In genomic region chr15:89740137-89740536, GRCh38 we compare ENCODE assay signal across 10 cellular contexts. TPM values are rescaled to one million over a fixed set of nuclear protein-coding genes. Genes with fewer than 3 reads are reported as not detected.
DNase-seq lines count a peak whose midpoint lies in the region; ATAC-seq, FAIRE-seq and TF ChIP-seq lines count a peak whose summit lies in the region.
"Had no signal": no experiment of that assay in that cellular context is flagged by ENCODE, and none has a peak within 500 bp of the region (broad histone marks: within the 10 kb centered on the region; RNA-seq: fewer than 3 reads in every experiment).

No MANE protein-coding gene starts in this region.

- DNase-seq in NCI-H2107 treated with DMSO at 0.1 percent for 48 hours (lab: John Stamatoyannopoulos, UW; ENCODE audit: unreplicated experiment) = peak; percentile 37
- DNase-seq in NCI-H2107 (lab: John Stamatoyannopoulos, UW) = no peak
- DNase-seq in NCI-H345 treated with DMSO at 0.1 percent for 48 hours (lab: John Stamatoyannopoulos, UW; ENCODE audit: unreplicated experiment) = peak; percentile 37
- DNase-seq in WTC11 (ENCODE audit: low spot score) = peak; percentile 69
- peak; percentile 72 for DNase-seq in HepG2 (ENCODE audit: low spot score)
- peak; percentile 28 for DNase-seq in stimulated activated CD8-positive, alpha-beta memory T cell treated with anti-CD3 and anti-CD28 coated beads, Interleukin-12 subunit alpha, Interleukin-12 subunit beta, amount 100 ng/mL, for 1 hour (ENCODE audit: low read depth)

- in situ Hi-C loops in HepG2 (cut with HindIII; ENCODE audit: extremely low pct_ligation_motif_present, low pct_unique_long_range_greater_than_20kb) = loop anchor here (25.0 kb wide), 1 partner anchor 347 kb away; no protein-coding TSS in a partner anchor

- no peak for TF ChIP-seq POLR2A in HepG2 (IDR thresholded peaks at IDR 0.05; ENCODE audit: insufficient read depth in 1 of 2, low read depth in 2 of 2, low read length in 2 of 2)

- no peak overlapping the region for H3K27ac Mint-ChIP-seq in WTC11

- TF ChIP-seq CTCF in WTC11 (IDR thresholded peaks at IDR 0.05) (peak; percentile 93), HepG2 (CRISPR knock-in tag; IDR thresholded peaks at IDR 0.05) (peak; percentile 92)

- ATAC-seq in HG03097 (IDR thresholded peaks at IDR 0.05; ENCODE audit: low FRiP score, unreplicated experiment) = peak; percentile 76
- ATAC-seq in WTC11 = peak; percentile 97
- peak; percentile 88 for ATAC-seq in HepG2

- peak overlapping the region; percentile 48 for H3K4me2 ChIP-seq in HepG2 (ENCODE audit: low read depth, low read length)
- H3K4me2 ChIP-seq: BLaER1 had no signal

- H3K36me3 Mint-ChIP-seq in WTC11 = no peaks in the 10 kb centered on the region

- H3K9ac ChIP-seq in HepG2 (ENCODE audit: insufficient read depth, low read depth, low read length) = no peak overlapping the region
- H3K9ac ChIP-seq: BLaER1 had no signal

- FAIRE-seq in colon (lab: Jason Lieb, UNC) (peak; percentile 69), HepG2 (lab: Jason Lieb, UNC) (peak; percentile 94)

- H3K27me3 Mint-ChIP-seq in WTC11 (ENCODE audit: low read depth) = peaks cover 4% of the 10 kb centered on the region

- CTCF ChIA-PET in WTC11 (lab: Charles Lee) = interaction anchor here (0.5 to 2.4 kb wide), 30 partner anchors 8 to 494 kb away, joined by 3 to 33 read pairs (median 4); partner anchors contain the start of genes ANPEP, AP3S2, CIB1 and GDPGP1
- CTCF ChIA-PET in HepG2 (lab: Yijun Ruan, JAX; ENCODE audit: low intra/inter-chr PET ratio, low total read pairs) = interaction anchor here (1.0 to 3.1 kb wide), 3 partner anchors 133 to 148 kb away, joined by 5 to 26 read pairs (median 16); no protein-coding TSS in a partner anchor

- H2AFZ ChIP-seq in HepG2 (ENCODE audit: low read length) = no peak overlapping the region

- H4K20me1 ChIP-seq in HepG2 (ENCODE audit: insufficient read depth, low read length) = no peaks in the 10 kb centered on the region
- H4K20me1 ChIP-seq: BLaER1 had no signal

- POLR2A ChIA-PET in WTC11 (lab: Charles Lee) = no interaction called here
- POLR2A ChIA-PET in HepG2 (lab: Yijun Ruan, JAX) = interaction anchor here (1.5 kb wide), 1 partner anchor 11 kb away, joined by 3 read pairs; the partner anchor contains the start of gene MESP1

- no peaks in the 10 kb centered on the region for H3K9me3 ChIP-seq in HepG2 (ENCODE audit: low read length)
- H3K9me3 ChIP-seq: BLaER1 had no signal

- H3K4me3 Mint-ChIP-seq in WTC11 = no peak overlapping the region

- no peaks in the 10 kb centered on the region for H3K4me1 Mint-ChIP-seq in WTC11

- H3K4me1 ChIP-seq in HepG2 (ENCODE audit: insufficient read depth, low read length) = no peaks in the 10 kb centered on the region
- H3K4me1 ChIP-seq: BLaER1 had no signal

- 4% methylated on average over 3 of the region's 8 CpGs for WGBS in HepG2 (ENCODE audit: low lambda C conversion rate)

- H3K79me2 ChIP-seq in HepG2 (ENCODE audit: insufficient read depth, low read length) = no peaks in the 10 kb centered on the region

- TF ChIP-seq EP300 in HepG2 (IDR thresholded peaks at IDR 0.05; ENCODE audit: low read depth in 2 of 2, low read length in 2 of 2) = no peak
- no peak for TF ChIP-seq EP300 in HepG2 (CRISPR knock-in tag; IDR thresholded peaks at IDR 0.05; ENCODE audit: borderline replicate concordance)

- no peaks in the 10 kb centered on the region for H3K36me3 ChIP-seq in HepG2 (replicated peaks in 1 of 2; ENCODE audit: control insufficient read depth in 1 of 2, insufficient read depth in 2 of 2, low read length in 2 of 2)
- H3K36me3 ChIP-seq: BLaER1 had no signal

- H3K27ac ChIP-seq in HepG2 (ENCODE audit: extremely low read length, insufficient read depth, low read length) = no peak overlapping the region
- H3K27ac ChIP-seq: BLaER1 had no signal

- peak; percentile 84 for TF ChIP-seq RAD21 in HepG2 (CRISPR knock-in tag; IDR thresholded peaks at IDR 0.05)

- no peak overlapping the region for H3K4me3 ChIP-seq in HepG2 (replicated peaks in 1 of 3; ENCODE audit: insufficient read depth in 1 of 3, low read depth in 2 of 3, low read length in 3 of 3)
- H3K4me3 ChIP-seq: BLaER1 had no signal

- H3K27me3 ChIP-seq in HepG2 (ENCODE audit: control insufficient read depth in 1 of 2, insufficient read depth in 2 of 2, low read length in 2 of 2) = peaks cover 2 to 39% of the 10 kb centered on the region in 2 experiments; a peak in 4 of 5 replicates
- H3K27me3 ChIP-seq: BLaER1 had no signal

- BruUV-seq in HepG2 (replicated peaks; lab: Mats Ljungman, UMichigan) = no TSS peak

- no peaks in the 10 kb centered on the region for H3K9me3 Mint-ChIP-seq in WTC11

- intact Hi-C loops in HepG2 (cut with micrococcal nuclease; ENCODE audit: unreplicated experiment) = loop anchor here (1.0 to 2.0 kb wide), 3 partner anchors 135 to 231 kb away; no protein-coding TSS in a partner anchor

RNA-seq across cellular contexts. Expression of gene MESP1, which starts 10.9 kb away (rescaled TPM):
- total RNA-seq in WTC11 (2021) (0.32 to 0.50 TPM (median 0.41 TPM) in 3 replicates), HepG2 (2016; rRNA removed; fragmentation: Illumina TruSeq; extraction: Trizol) (not detected in 2 replicates)
- total RNA-seq in HepG2 (2016; cell fraction: cytosol; rRNA removed; fragmentation: Illumina TruSeq; extraction: Trizol; ENCODE audit: low read depth) = 0.09 TPM in 1 of 2 replicates, not detected in the other
- not detected in 2 replicates for total RNA-seq in HepG2 (2016; cell fraction: insoluble cytoplasmic fraction; rRNA removed; fragmentation: Illumina TruSeq; extraction: Trizol)
- total RNA-seq in HepG2 (2016; cell fraction: membrane; rRNA removed; fragmentation: Illumina TruSeq; extraction: Trizol) = not detected in 2 replicates
- total RNA-seq in HepG2 (2016; cell fraction: nucleus; rRNA removed; fragmentation: Illumina TruSeq; extraction: Trizol) = not detected in 2 replicates
- not detected in 2 replicates for polyA plus RNA-seq in HepG2 (2011; rRNA removed)
- polyA plus RNA-seq in HepG2 (2011; cell fraction: cytosol; rRNA removed) = not detected in 2 replicates
- polyA plus RNA-seq in HepG2 (2011; cell fraction: nucleus; rRNA removed) = not detected in 2 replicates
- polyA plus RNA-seq in HepG2 (2012) = not detected in 2 replicates
- 0.09 TPM in 1 of 2 replicates, not detected in the other for polyA plus RNA-seq in HepG2 (2016; cell fraction: cytosol; fragmentation: Illumina TruSeq; extraction: Trizol; ENCODE audit: low read depth)
- polyA plus RNA-seq in HepG2 (2016; cell fraction: insoluble cytoplasmic fraction; fragmentation: Illumina TruSeq; extraction: Trizol; ENCODE audit: low read depth) = not detected in 2 replicates
- not detected in 2 replicates for polyA plus RNA-seq in HepG2 (2016; cell fraction: membrane; fragmentation: Illumina TruSeq; extraction: Trizol; ENCODE audit: low read depth)
- polyA plus RNA-seq in HepG2 (2016; cell fraction: nucleus; fragmentation: Illumina TruSeq; extraction: Trizol; ENCODE audit: insufficient read depth, low read depth) = not detected in 2 replicates
- 1.7 TPM in 1 of 2 replicates, not detected in the other for polyA minus RNA-seq in HepG2 (2011; rRNA and poly(A)+ RNA removed; ENCODE audit: low replicate concordance)
- 1.3 TPM in 1 of 2 replicates, not detected in the other for polyA minus RNA-seq in HepG2 (2011; cell fraction: cytosol; rRNA and poly(A)+ RNA removed)
- 0.26 TPM in 1 of 2 replicates, not detected in the other for polyA minus RNA-seq in HepG2 (2011; cell fraction: nucleus; rRNA and poly(A)+ RNA removed)
- total RNA-seq: mononuclear cell had no signal

RNA-seq across cellular contexts. Expression of gene MESP2, which starts 36.0 kb away (rescaled TPM):
- total RNA-seq in WTC11 (2021) = 0.66 to 1.0 TPM (median 0.68 TPM) in 3 replicates
- not detected in 2 replicates for total RNA-seq in HepG2 (2016; rRNA removed; fragmentation: Illumina TruSeq; extraction: Trizol)
- not detected in 2 replicates for total RNA-seq in HepG2 (2016; cell fraction: cytosol; rRNA removed; fragmentation: Illumina TruSeq; extraction: Trizol; ENCODE audit: low read depth)
- total RNA-seq in HepG2 (2016; cell fraction: insoluble cytoplasmic fraction; rRNA removed; fragmentation: Illumina TruSeq; extraction: Trizol) = 0.13 TPM in 1 of 2 replicates, not detected in the other
- not detected in 2 replicates for total RNA-seq in HepG2 (2016; cell fraction: membrane; rRNA removed; fragmentation: Illumina TruSeq; extraction: Trizol)
- total RNA-seq in HepG2 (2016; cell fraction: nucleus; rRNA removed; fragmentation: Illumina TruSeq; extraction: Trizol) = not detected in 2 replicates
- polyA plus RNA-seq in HepG2 (2011; rRNA removed) = not detected in 2 replicates
- not detected in 2 replicates for polyA plus RNA-seq in HepG2 (2011; cell fraction: cytosol; rRNA removed)
- not detected in 2 replicates for polyA plus RNA-seq in HepG2 (2011; cell fraction: nucleus; rRNA removed)
- polyA plus RNA-seq in HepG2 (2012) = not detected in 2 replicates
- not detected in 2 replicates for polyA plus RNA-seq in HepG2 (2016; cell fraction: cytosol; fragmentation: Illumina TruSeq; extraction: Trizol; ENCODE audit: low read depth)
- not detected in 2 replicates for polyA plus RNA-seq in HepG2 (2016; cell fraction: insoluble cytoplasmic fraction; fragmentation: Illumina TruSeq; extraction: Trizol; ENCODE audit: low read depth)
- polyA plus RNA-seq in HepG2 (2016; cell fraction: membrane; fragmentation: Illumina TruSeq; extraction: Trizol; ENCODE audit: low read depth) = not detected in 2 replicates
- not detected in 2 replicates for polyA plus RNA-seq in HepG2 (2016; cell fraction: nucleus; fragmentation: Illumina TruSeq; extraction: Trizol; ENCODE audit: insufficient read depth, low read depth)
- polyA minus RNA-seq in HepG2 (2011; rRNA and poly(A)+ RNA removed; ENCODE audit: low replicate concordance) = not detected in 2 replicates
- polyA minus RNA-seq in HepG2 (2011; cell fraction: cytosol; rRNA and poly(A)+ RNA removed) = not detected in 2 replicates
- not detected in 2 replicates for polyA minus RNA-seq in HepG2 (2011; cell fraction: nucleus; rRNA and poly(A)+ RNA removed)
- total RNA-seq: mononuclear cell had no signal

RNA-seq across cellular contexts. Expression of gene WDR93, which starts 49.5 kb away (rescaled TPM):
- 0.09 TPM in 1 of 3 replicates, not detected in the others for total RNA-seq in WTC11 (2021)
- total RNA-seq in HepG2 (2016; rRNA removed; fragmentation: Illumina TruSeq; extraction: Trizol) = not detected in 2 replicates
- not detected in 2 replicates for total RNA-seq in HepG2 (2016; cell fraction: cytosol; rRNA removed; fragmentation: Illumina TruSeq; extraction: Trizol; ENCODE audit: low read depth)
- total RNA-seq in HepG2 (2016; cell fraction: insoluble cytoplasmic fraction; rRNA removed; fragmentation: Illumina TruSeq; extraction: Trizol) = 0.06 TPM in 1 of 2 replicates, not detected in the other
- total RNA-seq in HepG2 (2016; cell fraction: membrane; rRNA removed; fragmentation: Illumina TruSeq; extraction: Trizol) = not detected in 2 replicates
- not detected in 2 replicates for total RNA-seq in HepG2 (2016; cell fraction: nucleus; rRNA removed; fragmentation: Illumina TruSeq; extraction: Trizol)
- 0.07 and 0.08 TPM in 2 replicates for polyA plus RNA-seq in HepG2 (2011; rRNA removed)
- 0.03 and 0.05 TPM in 2 replicates for polyA plus RNA-seq in HepG2 (2011; cell fraction: cytosol; rRNA removed)
- not detected in 2 replicates for polyA plus RNA-seq in HepG2 (2011; cell fraction: nucleus; rRNA removed)
- polyA plus RNA-seq in HepG2 (2012) = not detected in 2 replicates
- not detected in 2 replicates for polyA plus RNA-seq in HepG2 (2016; cell fraction: cytosol; fragmentation: Illumina TruSeq; extraction: Trizol; ENCODE audit: low read depth)
- not detected in 2 replicates for polyA plus RNA-seq in HepG2 (2016; cell fraction: insoluble cytoplasmic fraction; fragmentation: Illumina TruSeq; extraction: Trizol; ENCODE audit: low read depth)
- polyA plus RNA-seq in HepG2 (2016; cell fraction: membrane; fragmentation: Illumina TruSeq; extraction: Trizol; ENCODE audit: low read depth) = not detected in 2 replicates
- polyA plus RNA-seq in HepG2 (2016; cell fraction: nucleus; fragmentation: Illumina TruSeq; extraction: Trizol; ENCODE audit: insufficient read depth, low read depth) = not detected in 2 replicates
- polyA minus RNA-seq in HepG2 (2011; rRNA and poly(A)+ RNA removed; ENCODE audit: low replicate concordance) = 0.14 TPM in 1 of 2 replicates, not detected in the other
- not detected in 2 replicates for polyA minus RNA-seq in HepG2 (2011; cell fraction: cytosol; rRNA and poly(A)+ RNA removed)
- polyA minus RNA-seq in HepG2 (2011; cell fraction: nucleus; rRNA and poly(A)+ RNA removed) = not detected in 2 replicates
- total RNA-seq: mononuclear cell had no signal

RNA-seq across cellular contexts. Expression of gene PEX11A, which starts 49.6 kb away (rescaled TPM):
- total RNA-seq in WTC11 (2021) (2.9 to 3.5 TPM (median 3.0 TPM) in 3 replicates), HepG2 (2016; rRNA removed; fragmentation: Illumina TruSeq; extraction: Trizol) (13.9 and 15.1 TPM in 2 replicates)
- total RNA-seq in HepG2 (2016; cell fraction: cytosol; rRNA removed; fragmentation: Illumina TruSeq; extraction: Trizol; ENCODE audit: low read depth) = 4.7 and 7.4 TPM in 2 replicates
- total RNA-seq in HepG2 (2016; cell fraction: insoluble cytoplasmic fraction; rRNA removed; fragmentation: Illumina TruSeq; extraction: Trizol) = 13.4 and 17.5 TPM in 2 replicates
- total RNA-seq in HepG2 (2016; cell fraction: membrane; rRNA removed; fragmentation: Illumina TruSeq; extraction: Trizol) = 13.1 and 13.3 TPM in 2 replicates
- total RNA-seq in HepG2 (2016; cell fraction: nucleus; rRNA removed; fragmentation: Illumina TruSeq; extraction: Trizol) = 10.3 and 14.3 TPM in 2 replicates
- polyA plus RNA-seq in HepG2 (2011; rRNA removed) = 9.9 and 10.2 TPM in 2 replicates
- 6.7 and 8.8 TPM in 2 replicates for polyA plus RNA-seq in HepG2 (2011; cell fraction: cytosol; rRNA removed)
- 3.8 and 4.1 TPM in 2 replicates for polyA plus RNA-seq in HepG2 (2011; cell fraction: nucleus; rRNA removed)
- 7.1 and 12.4 TPM in 2 replicates for polyA plus RNA-seq in HepG2 (2012)
- polyA plus RNA-seq in HepG2 (2016; cell fraction: cytosol; fragmentation: Illumina TruSeq; extraction: Trizol; ENCODE audit: low read depth) = 4.6 and 5.2 TPM in 2 replicates
- polyA plus RNA-seq in HepG2 (2016; cell fraction: insoluble cytoplasmic fraction; fragmentation: Illumina TruSeq; extraction: Trizol; ENCODE audit: low read depth) = 11.8 and 13.2 TPM in 2 replicates
- 7.2 and 9.6 TPM in 2 replicates for polyA plus RNA-seq in HepG2 (2016; cell fraction: membrane; fragmentation: Illumina TruSeq; extraction: Trizol; ENCODE audit: low read depth)
- polyA plus RNA-seq in HepG2 (2016; cell fraction: nucleus; fragmentation: Illumina TruSeq; extraction: Trizol; ENCODE audit: insufficient read depth, low read depth) = 20.5 and 22.2 TPM in 2 replicates
- polyA minus RNA-seq in HepG2 (2011; rRNA and poly(A)+ RNA removed; ENCODE audit: low replicate concordance) = 11.1 and 11.3 TPM in 2 replicates
- polyA minus RNA-seq in HepG2 (2011; cell fraction: cytosol; rRNA and poly(A)+ RNA removed) = 6.5 and 7.1 TPM in 2 replicates
- 4.8 and 7.3 TPM in 2 replicates for polyA minus RNA-seq in HepG2 (2011; cell fraction: nucleus; rRNA and poly(A)+ RNA removed)
